ENCODE assay signal across 8 cellular contexts in the genomic region with DNA sequence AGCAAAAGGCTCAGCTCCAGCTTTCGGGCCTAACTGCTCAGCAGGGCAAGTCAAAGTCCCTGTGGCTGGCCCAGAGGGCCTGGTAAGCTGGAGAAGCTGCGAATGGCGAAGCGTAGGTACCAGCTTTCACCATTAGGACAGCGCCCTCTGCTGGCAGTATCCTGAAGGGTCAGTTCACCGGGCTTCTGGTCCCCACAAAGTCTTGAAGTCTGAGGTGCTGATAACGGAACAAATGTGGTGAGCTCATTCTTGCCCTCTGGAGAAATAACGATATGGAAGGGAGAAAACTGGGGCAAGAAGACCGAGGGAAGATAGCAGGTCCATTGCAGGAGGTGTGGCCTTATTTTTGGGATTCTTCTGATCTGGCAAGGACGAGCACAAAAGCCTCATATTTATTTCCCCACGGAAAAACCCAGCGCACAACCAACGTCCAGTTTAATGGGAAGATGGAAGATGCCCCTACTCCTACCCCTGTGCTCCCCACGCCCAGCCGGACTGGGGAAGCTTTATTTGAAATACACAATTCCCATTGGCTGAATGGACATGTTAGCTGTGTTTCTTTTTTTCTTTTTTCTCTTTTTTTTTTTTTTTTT. TPM values are rescaled to one million over a fixed set of nuclear protein-coding genes. Genes with fewer than 3 reads are reported as not detected.
DNase-seq lines count a peak whose midpoint lies in the region; ATAC-seq, FAIRE-seq and TF ChIP-seq lines count a peak whose summit lies in the region.

No MANE protein-coding gene starts in this region.

- H3K27ac Mint-ChIP-seq in activated B cell treated with CpG ODN at 0.5 μM for 24 hours = no peak overlapping the region

- peaks cover 12% of the 10 kb centered on the region for H3K4me1 Mint-ChIP-seq in activated B cell treated with CpG ODN at 0.5 μM for 24 hours

- peak; percentile 86 for FAIRE-seq in bronchial epithelial cell (lab: Jason Lieb, UNC)

- ATAC-seq in HG03066 (IDR thresholded peaks at IDR 0.05; ENCODE audit: low read depth, unreplicated experiment) (peak; percentile 86), activated B cell treated with CpG ODN at 0.5 μM for 24 hours (ENCODE audit: low read depth) (peak; percentile 89)

- no peaks in the 10 kb centered on the region for H3K36me3 ChIP-seq in bronchial epithelial cell (ENCODE audit: control insufficient read depth, insufficient read depth, low read length)

- no peaks in the 10 kb centered on the region for H3K36me3 Mint-ChIP-seq in activated B cell treated with CpG ODN at 0.5 μM for 24 hours (ENCODE audit: low read depth)

- no peak overlapping the region for H3K4me3 ChIP-seq in bronchial epithelial cell (ENCODE audit: low read depth, low read length)

- intact Hi-C loops in activated B cell treated with CpG ODN at 0.5 μM for 24 hours (cut with micrococcal nuclease) = loop anchor here (1.0 to 2.0 kb wide), 7 partner anchors 73 to 548 kb away; a partner anchor contains a TSS

- peak; percentile 42 to 90 (median 81) for DNase-seq in NCI-H1417 (lab: John Stamatoyannopoulos, UW)
- DNase-seq in NCI-H1417 treated with DMSO at 0.1 percent for 48 hours (lab: John Stamatoyannopoulos, UW) = no peak
- DNase-seq in NCI-H2196 (lab: John Stamatoyannopoulos, UW; ENCODE audit: unreplicated experiment) = peak; percentile 93
- DNase-seq in activated B cell treated with CpG ODN at 0.5 μM for 24 hours = peak; percentile 70
- DNase-seq in bronchial epithelial cell (ENCODE audit: low read depth) = peak; percentile 74
- peak; percentile 95 for DNase-seq in islet precursor cell
- peak; percentile 71 to 77 for DNase-seq in stimulated activated CD4-positive, alpha-beta T cell treated with anti-CD3 and anti-CD28 coated beads, Interleukin-1b, Interleukin-23, amount 100 ng/mL, for 1 hour (ENCODE audit: low read depth in 2 of 2)

- POLR2A ChIA-PET in activated B cell treated with CpG ODN at 0.5 μM for 24 hours (lab: Charles Lee) = interaction anchor here (0.6 to 0.7 kb wide), 4 partner anchors 8 to 166 kb away, joined by 3 to 6 read pairs (median 4); no protein-coding TSS in a partner anchor

- peak overlapping the region; percentile 38 for H3K4me3 Mint-ChIP-seq in activated B cell treated with CpG ODN at 0.5 μM for 24 hours

- no peaks in the 10 kb centered on the region for H3K27me3 ChIP-seq in bronchial epithelial cell (ENCODE audit: control insufficient read depth, insufficient read depth, low read length)

- H3K9me3 Mint-ChIP-seq in activated B cell treated with CpG ODN at 0.5 μM for 24 hours = no peaks in the 10 kb centered on the region

- CTCF ChIA-PET in activated B cell treated with CpG ODN at 0.5 μM for 24 hours (lab: Charles Lee) = interaction anchor here (0.7 to 3.6 kb wide), 28 partner anchors 9 to 582 kb away, joined by 3 to 31 read pairs (median 4); a partner anchor contains a TSS

- TF ChIP-seq CTCF in activated B cell treated with CpG ODN at 0.5 μM for 24 hours (IDR thresholded peaks at IDR 0.05) = no peak
- peak; percentile 93 for TF ChIP-seq CTCF in bronchial epithelial cell (IDR thresholded peaks at IDR 0.05; ENCODE audit: insufficient read depth, low read length, severe bottlenecking)

- peaks cover 27% of the 10 kb centered on the region for H3K27me3 Mint-ChIP-seq in activated B cell treated with CpG ODN at 0.5 μM for 24 hours

RNA-seq across cellular contexts. Expression of a gene that starts 7.2 kb away (rescaled TPM):
- not detected in 2 replicates for total RNA-seq in activated B cell treated with CpG ODN at 0.5 μM for 24 hours
- total RNA-seq in bronchial epithelial cell = not detected in 2 replicates

RNA-seq across cellular contexts. Expression of a gene that starts 10.2 kb away (rescaled TPM):
- total RNA-seq in activated B cell treated with CpG ODN at 0.5 μM for 24 hours (1.5 and 2.4 TPM in 2 replicates), bronchial epithelial cell (0.79 and 1.4 TPM in 2 replicates)

RNA-seq across cellular contexts. Expression of a gene that starts 43.2 kb away (rescaled TPM):
- total RNA-seq in activated B cell treated with CpG ODN at 0.5 μM for 24 hours (6.5 and 7.3 TPM in 2 replicates), bronchial epithelial cell (22.6 and 27.4 TPM in 2 replicates)

RNA-seq across cellular contexts. Expression of a gene that starts 46.0 kb away (rescaled TPM):
- total RNA-seq in activated B cell treated with CpG ODN at 0.5 μM for 24 hours (0.29 and 0.39 TPM in 2 replicates), bronchial epithelial cell (under 0.01 and 0.26 TPM in 2 replicates)

RNA-seq across cellular contexts. Expression of a gene that starts 46.2 kb away (rescaled TPM):
- total RNA-seq in activated B cell treated with CpG ODN at 0.5 μM for 24 hours (197 and 218 TPM in 2 replicates), bronchial epithelial cell (78.2 and 127 TPM in 2 replicates)
